ENCODE assay signal across 8 cellular contexts in the genomic region with DNA sequence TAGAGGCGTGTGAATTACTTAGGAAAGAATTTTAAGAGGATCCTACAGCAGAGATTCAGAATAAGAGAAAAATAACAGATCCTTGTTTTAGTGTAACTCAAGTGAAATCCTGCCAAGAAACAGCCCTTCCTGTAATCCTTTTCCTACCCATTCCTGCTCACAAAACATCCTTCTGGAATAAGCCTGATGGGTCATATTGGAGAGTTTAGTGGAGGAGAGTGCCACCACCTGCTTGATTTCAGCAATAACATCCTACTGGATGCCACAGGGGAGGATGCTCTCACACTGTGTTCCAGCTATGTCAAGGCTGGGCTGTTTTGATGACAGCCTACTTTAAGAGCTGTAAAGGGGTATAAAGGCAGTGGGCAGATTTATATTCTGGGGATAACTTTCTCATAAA. TPM values are rescaled to one million over a fixed set of nuclear protein-coding genes. Genes with fewer than 3 reads are reported as not detected.
DNase-seq lines count a peak whose midpoint lies in the region; ATAC-seq and FAIRE-seq lines count a peak whose summit lies in the region.

No MANE protein-coding gene starts in this region.

- DNase-seq in NCI-H2227 treated with DMSO at 0.1 percent for 48 hours (lab: John Stamatoyannopoulos, UW) = peak; percentile 4
- DNase-seq in cerebellum (ENCODE audit: low spot score) = peak; percentile 1
- DNase-seq in midbrain (lab: John Stamatoyannopoulos, UW) = peak; percentile 54
- no peak for DNase-seq in activated T-cell treated with anti-CD3 and anti-CD28 coated beads, Interleukin-2, amount 50 U/mL, for 1 hour
- DNase-seq in T-helper 1 cell = no peak
- DNase-seq in OCI-M2 (lab: John Stamatoyannopoulos, UW; ENCODE audit: unreplicated experiment) = no peak

- FAIRE-seq in A204.1 (lab: Jason Lieb, UNC) = peak; percentile 49

- ATAC-seq in GM21717 (IDR thresholded peaks at IDR 0.05; ENCODE audit: unreplicated experiment) = peak; percentile 71

RNA-seq across cellular contexts. Expression of gene CCDC178, which starts 54.8 kb away (rescaled TPM):
- total RNA-seq in cerebellum = 1.2 TPM

Comparison
In these comparisons a context has a peak if more than half of its experiments do, and no peak if none do; other contexts are left out.
1. DNase-seq: peak in NCI-H2227 treated with DMSO at 0.1 percent for 48 hours (single experiment), cerebellum (single experiment) and midbrain (single experiment); none in activated T-cell treated with anti-CD3 and anti-CD28 coated beads, Interleukin-2, amount 50 U/mL, for 1 hour (single experiment), T-helper 1 cell (0 of 5) and OCI-M2 (single experiment).